ENCODE assay signal across 1 cellular context in genomic region chr20:45833030-45833882, GRCh38.
A peak's percentile ranks its signal among the peaks of the same experiment; 100 is the strongest.
TF ChIP-seq lines count a peak whose summit lies in the region.

Gene SNX21 (plus strand): TSS chr20:45833799. CDS start chr20:45833920, 121 bp downstream.

TF ChIP-seq in A549, 52 proteins besides CTCF, POLR2A, EP300 and RAD21 (continued from another document):
- TF ChIP-seq REST (IDR thresholded peaks at IDR 0.05) (peak; percentile 71), CEBPB (IDR thresholded peaks at IDR 0.05) (peak; percentile 80 to 93), ZFP36 (IDR thresholded peaks at IDR 0.05; ENCODE audit: borderline replicate concordance, partially characterized antibody) (no peak), KDM1A (IDR thresholded peaks at IDR 0.05; ENCODE audit: low read depth) (no peak), CHD2 (IDR thresholded peaks at IDR 0.05; ENCODE audit: low read length, partially characterized antibody) (peak; percentile 23), CBX2 (IDR thresholded peaks at IDR 0.05; ENCODE audit: borderline replicate concordance, low read depth) (no peak), ATOH8 (CRISPR knock-in tag; IDR thresholded peaks at IDR 0.05; ENCODE audit: low read depth) (no peak), KDM5A (IDR thresholded peaks at IDR 0.05) (no peak)
